ENCODE assay signal across 7 cellular contexts in the genomic region with DNA sequence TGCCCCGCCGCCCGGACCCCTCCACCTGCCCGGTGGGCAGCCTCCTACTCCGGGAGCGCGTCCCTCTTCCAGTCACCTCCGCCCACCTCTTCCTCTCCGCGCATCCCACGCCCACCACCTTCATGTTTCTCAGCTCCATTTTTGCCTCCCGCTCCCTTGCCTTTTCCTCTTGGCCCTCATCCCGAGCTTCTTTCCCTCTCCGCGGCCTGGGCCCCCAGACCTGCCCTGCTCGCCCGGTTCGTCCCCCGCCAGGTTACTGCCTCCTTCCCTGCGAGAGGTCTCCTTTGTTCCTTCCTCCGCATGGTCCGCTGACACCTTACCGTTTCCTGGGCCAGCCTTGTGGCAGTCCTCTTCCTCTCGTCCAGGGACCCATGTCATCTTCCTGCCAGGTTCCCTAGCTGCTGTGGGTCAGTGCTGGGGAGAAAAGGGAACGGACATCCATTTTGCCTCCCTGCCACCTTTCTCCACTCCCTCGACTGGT. TPM values are rescaled to one million over a fixed set of nuclear protein-coding genes. Genes with fewer than 3 reads are reported as not detected.
A peak's percentile ranks its signal among the peaks of the same experiment; 100 is the strongest.
DNase-seq lines count a peak whose midpoint lies in the region; ATAC-seq lines count a peak whose summit lies in the region.

No MANE protein-coding gene starts in this region.

- intact Hi-C loops in right cardiac atrium (cut with DNase I), result no loop called here

- H3K9me3 ChIP-seq in MG63 (no peaks in the 10 kb centered on the region), right cardiac atrium (ENCODE audit: control insufficient read depth, low read length) (no peaks in the 10 kb centered on the region)

- no peak for DNase-seq in MG63
- peak; percentile 33 to 68 for DNase-seq in activated naive CD4-positive, alpha-beta T cell treated with anti-CD3 and anti-CD28 coated beads, Interleukin-2, amount 50 U/mL, for 72 hours (ENCODE audit: low spot score in 2 of 2)
- DNase-seq in right cardiac atrium, result peak; percentile 43 to 71 (median 64)
- no peak for DNase-seq in skeletal muscle cell (ENCODE audit: low read depth)
- no peak for DNase-seq in RPMI8226

- peaks cover 12% of the 10 kb centered on the region; the same call in 1 of the 2 replicates for H3K36me3 ChIP-seq in MG63

- ATAC-seq in GM18502 (IDR thresholded peaks at IDR 0.05; ENCODE audit: poor library complexity, unreplicated experiment), result peak; percentile 2
- ATAC-seq in activated naive CD4-positive, alpha-beta T cell treated with anti-CD3 and anti-CD28 coated beads, Interleukin-2, amount 50 U/mL, for 72 hours, result peak in 1 of 2 donors; percentile 6
- peak; percentile 1 to 14 for ATAC-seq in right cardiac atrium
- ATAC-seq in GM21515 (IDR thresholded peaks at IDR 0.05; ENCODE audit: unreplicated experiment), result no peak

- 1% methylated on average over 26 of the region's 26 CpGs for WGBS in right cardiac atrium

- peaks cover 8 to 16% of the 10 kb centered on the region in 2 donors for H3K36me3 Mint-ChIP-seq in activated naive CD4-positive, alpha-beta T cell treated with anti-CD3 and anti-CD28 coated beads, Interleukin-2, amount 50 U/mL, for 72 hours

- peak overlapping the region; percentile 18 for H3K27ac ChIP-seq in right cardiac atrium (ENCODE audit: low read length)

- H3K9me3 Mint-ChIP-seq in activated naive CD4-positive, alpha-beta T cell treated with anti-CD3 and anti-CD28 coated beads, Interleukin-2, amount 50 U/mL, for 72 hours, result no peaks in the 10 kb centered on the region

- H3K4me3 ChIP-seq in MG63, result peak overlapping the region; percentile 82
- peak overlapping the region; percentile 81 for H3K4me3 ChIP-seq in right cardiac atrium (ENCODE audit: low read length)
- H3K4me3 ChIP-seq in skeletal muscle cell (ENCODE audit: low read depth, low read length), result peak overlapping the region; percentile 82

- peaks cover 23% of the 10 kb centered on the region for H3K4me1 ChIP-seq in right cardiac atrium (ENCODE audit: control insufficient read depth, insufficient read depth, low read length)

- H3K27ac Mint-ChIP-seq in activated naive CD4-positive, alpha-beta T cell treated with anti-CD3 and anti-CD28 coated beads, Interleukin-2, amount 50 U/mL, for 72 hours, result peak overlapping the region; percentile 72 to 93

- H3K27me3 ChIP-seq in MG63 (no peaks in the 10 kb centered on the region), right cardiac atrium (ENCODE audit: control insufficient read depth, insufficient read depth) (no peaks in the 10 kb centered on the region)

RNA-seq across cellular contexts. Expression of gene QSOX1, which starts 0.6 kb away (rescaled TPM):
- 270 and 569 TPM in 2 replicates for total RNA-seq in MG63 (2014; rRNA removed; shearing (Covaris generic); ENCODE audit: low replicate concordance)
- total RNA-seq in activated naive CD4-positive, alpha-beta T cell treated with anti-CD3 and anti-CD28 coated beads, Interleukin-2, amount 50 U/mL, for 72 hours, result 10 to 100 TPM; 42.1 to 42.3 TPM
- 100 to 1,000 TPM; 349 to 399 (median 370) TPM for total RNA-seq in right cardiac atrium
- 218 TPM for polyA plus RNA-seq in right cardiac atrium

Comparison
In these comparisons a context has a peak if more than half of its experiments do, and no peak if none do; other contexts are left out.
1. DNase-seq: peak in activated naive CD4-positive, alpha-beta T cell treated with anti-CD3 and anti-CD28 coated beads, Interleukin-2, amount 50 U/mL, for 72 hours (2 of 2) and right cardiac atrium (3 of 3); none in MG63 (single experiment), skeletal muscle cell (single experiment) and RPMI8226 (single experiment).
2. Peak in every context shown above with its lines, with median percentiles within 50 percentile points of each other: H3K4me3 ChIP-seq.